ENCODE assay signal across 22 cellular contexts in genomic region chr12:119715268-119715620, GRCh38. TPM values are rescaled to one million over a fixed set of nuclear protein-coding genes. Genes with fewer than 3 reads are reported as not detected.
DNase-seq lines count a peak whose midpoint lies in the region; ATAC-seq and TF ChIP-seq lines count a peak whose summit lies in the region.
"Had no signal": no experiment of that assay in that cellular context is flagged by ENCODE, and none has a peak within 500 bp of the region (broad histone marks: within the 10 kb centered on the region; RNA-seq: fewer than 3 reads in every experiment).

No MANE protein-coding gene starts in this region.

- DNase-seq in activated CD4-positive, alpha-beta T cell treated with anti-CD3 and anti-CD28 coated beads, Interleukin-2, amount 10 ng/mL, durations not matched to agents 24 days and 14 days, result no peak
- DNase-seq in activated CD4-positive, alpha-beta T cell treated with anti-CD3 and anti-CD28 coated beads for 36 hours, result no peak
- DNase-seq in brain microvascular endothelial cell (peak; percentile 76), iris pigment epithelial cell (ENCODE audit: low read depth) (peak; percentile 85), NCI-H748 (lab: John Stamatoyannopoulos, UW; ENCODE audit: unreplicated experiment) (no peak), DMS153 treated with DMSO at 0.1 percent for 48 hours (lab: John Stamatoyannopoulos, UW; ENCODE audit: unreplicated experiment) (no peak)
- DNase-seq in activated T-cell treated with anti-CD3 and anti-CD28 coated beads, Interleukin-2, amount 50 U/mL, for 1 hour, result no peak
- DNase-seq: 8988T; activated CD4-positive, alpha-beta T cell treated with anti-CD3 and anti-CD28 coated beads for 1 hour; amniotic stem cell; GF-D8; Kasumi-1; left ventricle myocardium superior; NCI-H748 treated with DMSO at 0.1 percent for 48 hours; OCI-M1; T1000; testis had no signal

- intact Hi-C loops in activated CD4-positive, alpha-beta T cell treated with anti-CD3 and anti-CD28 coated beads, Interleukin-2, amount 10 ng/mL, durations not matched to agents 24 days and 14 days (cut with micrococcal nuclease), result no loop called here
- intact Hi-C loops in activated CD4-positive, alpha-beta T cell treated with anti-CD3 and anti-CD28 coated beads for 36 hours (cut with DNase I, micrococcal nuclease), result no loop called here

- H3K4me3 Mint-ChIP-seq in activated CD4-positive, alpha-beta T cell treated with anti-CD3 and anti-CD28 coated beads, Interleukin-2, amount 10 ng/mL, durations not matched to agents 24 days and 14 days, result no peak overlapping the region
- H3K4me3 Mint-ChIP-seq in activated CD4-positive, alpha-beta T cell treated with anti-CD3 and anti-CD28 coated beads for 36 hours, result no peak overlapping the region

- H3K27ac Mint-ChIP-seq in activated CD4-positive, alpha-beta T cell treated with anti-CD3 and anti-CD28 coated beads, Interleukin-2, amount 10 ng/mL, durations not matched to agents 24 days and 14 days, result peak overlapping the region; percentile 56
- H3K27ac Mint-ChIP-seq in activated CD4-positive, alpha-beta T cell treated with anti-CD3 and anti-CD28 coated beads for 36 hours, result no peak overlapping the region
- H3K27ac Mint-ChIP-seq: activated T-helper 2 cell treated with anti-CD3 and anti-CD28 coated beads, Interferon-gamma antibody, Interleukin-2, Interleukin-4, amounts not matched to agents 10 μg/mL and 5 μg/mL and 100 μg/mL, durations not matched to agents 14 hours and 24 hours and 36 hours had no signal

- no peaks in the 10 kb centered on the region for H3K27me3 ChIP-seq in brain microvascular endothelial cell (replicated peaks)
- H3K27me3 ChIP-seq: BLaER1 treated with 17β-estradiol and CSF1 and Interleukin-3, amounts not matched to agents 10 nM and 100 nM; testis had no signal

- POLR2A ChIA-PET in activated CD4-positive, alpha-beta T cell treated with anti-CD3 and anti-CD28 coated beads for 36 hours (lab: Charles Lee), result no interaction called here

- TF ChIP-seq CTCF in brain microvascular endothelial cell (IDR thresholded peaks at IDR 0.05; ENCODE audit: low read depth, low read length, missing control alignments), result no peak

- ATAC-seq in activated CD4-positive, alpha-beta T cell treated with anti-CD3 and anti-CD28 coated beads for 36 hours, result no peak
- ATAC-seq: GM12878, left ventricle myocardium superior had no signal

- CTCF ChIA-PET in activated CD4-positive, alpha-beta T cell treated with anti-CD3 and anti-CD28 coated beads for 36 hours (lab: Charles Lee), result no interaction called here

- H3K4me3 ChIP-seq in brain microvascular endothelial cell (ENCODE audit: low read depth, low read length), result no peak overlapping the region
- H3K4me3 ChIP-seq: BLaER1 treated with 17β-estradiol and CSF1 and Interleukin-3, amounts not matched to agents 10 nM and 100 nM; GM12878; SK-N-MC; testis had no signal

- H3K27me3 Mint-ChIP-seq in activated CD4-positive, alpha-beta T cell treated with anti-CD3 and anti-CD28 coated beads, Interleukin-2, amount 10 ng/mL, durations not matched to agents 24 days and 14 days, result no peaks in the 10 kb centered on the region
- no peaks in the 10 kb centered on the region for H3K27me3 Mint-ChIP-seq in activated CD4-positive, alpha-beta T cell treated with anti-CD3 and anti-CD28 coated beads for 36 hours

- H3K9me3 Mint-ChIP-seq in activated CD4-positive, alpha-beta T cell treated with anti-CD3 and anti-CD28 coated beads, Interleukin-2, amount 10 ng/mL, durations not matched to agents 24 days and 14 days, result peaks cover 3% of the 10 kb centered on the region
- H3K9me3 Mint-ChIP-seq in activated CD4-positive, alpha-beta T cell treated with anti-CD3 and anti-CD28 coated beads for 36 hours (ENCODE audit: low read depth), result peaks cover 4% of the 10 kb centered on the region
- H3K9me3 Mint-ChIP-seq: activated T-helper 2 cell treated with anti-CD3 and anti-CD28 coated beads, Interferon-gamma antibody, Interleukin-2, Interleukin-4, amounts not matched to agents 10 μg/mL and 5 μg/mL and 100 μg/mL, durations not matched to agents 14 hours and 24 hours and 36 hours had no signal

- in situ Hi-C loops in brain microvascular endothelial cell (cut with HindIII; ENCODE audit: low pct_ligation_motif_present, low sequenced_read_pairs), result no loop called here

- H3K36me3 ChIP-seq in brain microvascular endothelial cell (replicated peaks), result no peaks in the 10 kb centered on the region

- H3K36me3 Mint-ChIP-seq in activated CD4-positive, alpha-beta T cell treated with anti-CD3 and anti-CD28 coated beads, Interleukin-2, amount 10 ng/mL, durations not matched to agents 24 days and 14 days (ENCODE audit: low read depth), result peaks cover 70% of the 10 kb centered on the region
- H3K36me3 Mint-ChIP-seq in activated CD4-positive, alpha-beta T cell treated with anti-CD3 and anti-CD28 coated beads for 36 hours (ENCODE audit: low read depth), result peaks cover 56% of the 10 kb centered on the region

- peaks cover 7% of the 10 kb centered on the region for H3K4me1 Mint-ChIP-seq in activated CD4-positive, alpha-beta T cell treated with anti-CD3 and anti-CD28 coated beads, Interleukin-2, amount 10 ng/mL, durations not matched to agents 24 days and 14 days
- H3K4me1 Mint-ChIP-seq in activated CD4-positive, alpha-beta T cell treated with anti-CD3 and anti-CD28 coated beads for 36 hours, result peaks cover 10% of the 10 kb centered on the region

- H3K27ac ChIP-seq in brain microvascular endothelial cell, result peak overlapping the region; percentile 9
- H3K27ac ChIP-seq in temporal lobe (ENCODE audit: low read depth, low read length), result peak overlapping the region; percentile 61
- H3K27ac ChIP-seq: BLaER1 treated with 17β-estradiol and CSF1 and Interleukin-3, amounts not matched to agents 10 nM and 100 nM; SK-N-MC; testis had no signal

RNA-seq across cellular contexts. Expression of gene PRKAB1, which starts 47.3 kb away (rescaled TPM):
- total RNA-seq in activated CD4-positive, alpha-beta T cell treated with anti-CD3 and anti-CD28 coated beads, Interleukin-2, amount 10 ng/mL, durations not matched to agents 24 days and 14 days, result 27.5 and 33.3 TPM in 2 replicates
- 10 to 100 TPM; 18.0 to 21.7 TPM for total RNA-seq in activated CD4-positive, alpha-beta T cell treated with anti-CD3 and anti-CD28 coated beads for 36 hours
- 14.0 TPM for total RNA-seq in temporal lobe

Comparison
In these comparisons a context has a peak if more than half of its experiments do, and no peak if none do; other contexts are left out.
1. DNase-seq: peak in brain microvascular endothelial cell (single experiment) and iris pigment epithelial cell (single experiment); none in activated CD4-positive, alpha-beta T cell treated with anti-CD3 and anti-CD28 coated beads, Interleukin-2, amount 10 ng/mL, durations not matched to agents 24 days and 14 days (single experiment), activated CD4-positive, alpha-beta T cell treated with anti-CD3 and anti-CD28 coated beads for 36 hours (single experiment), NCI-H748 (single experiment), activated T-cell treated with anti-CD3 and anti-CD28 coated beads, Interleukin-2, amount 50 U/mL, for 1 hour (single experiment) and DMS153 treated with DMSO at 0.1 percent for 48 hours (single experiment).